ENCODE assay signal across 21 cellular contexts in the genomic region with DNA sequence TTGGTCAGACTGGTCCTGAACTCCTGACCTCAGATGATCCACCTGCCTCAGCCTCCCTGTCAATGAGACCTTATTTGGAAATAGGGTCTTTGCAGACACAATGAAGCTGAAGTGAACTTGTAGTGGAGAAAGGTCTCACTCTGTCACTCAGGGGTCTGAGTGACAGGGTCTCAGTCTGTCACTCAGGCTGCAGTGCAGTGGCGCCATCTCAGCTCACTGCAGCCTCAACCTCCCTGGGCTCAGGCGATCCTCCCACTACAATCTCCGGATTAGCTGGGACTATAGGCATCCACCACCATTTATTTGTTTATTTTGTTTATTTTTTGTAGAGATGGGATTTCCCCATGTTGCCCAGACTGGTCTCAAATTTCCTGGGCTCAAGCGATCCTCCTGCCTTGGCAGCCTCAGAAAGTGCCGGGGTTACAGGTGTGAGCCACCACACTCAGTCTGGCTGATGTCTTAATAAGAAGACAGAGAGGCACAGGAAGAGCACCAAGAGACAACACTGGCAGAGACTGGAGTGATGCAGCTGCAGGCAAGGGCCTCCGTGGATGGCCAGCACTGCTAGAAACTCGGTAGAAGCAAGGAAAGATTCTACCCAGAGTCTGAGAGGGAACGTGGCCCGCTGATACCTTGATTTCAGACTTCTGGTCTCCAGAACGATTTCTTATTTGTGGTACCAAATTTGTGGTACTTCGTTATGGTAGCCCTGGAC. TPM values are rescaled to one million over a fixed set of nuclear protein-coding genes. Genes with fewer than 3 reads are reported as not detected.
DNase-seq lines count a peak whose midpoint lies in the region; ATAC-seq, FAIRE-seq and TF ChIP-seq lines count a peak whose summit lies in the region.
"Had no signal": no experiment of that assay in that cellular context is flagged by ENCODE, and none has a peak within 500 bp of the region (broad histone marks: within the 10 kb centered on the region; RNA-seq: fewer than 3 reads in every experiment).

No MANE protein-coding gene starts in this region.

- H3K79me2 ChIP-seq in PC-9 (ENCODE audit: low read depth), result no peaks in the 10 kb centered on the region

- H3K36me3 Mint-ChIP-seq in Caco-2 (ENCODE audit: insufficient read depth, unreplicated experiment) (no peaks in the 10 kb centered on the region), CD14-positive monocyte (no peaks in the 10 kb centered on the region)

- no peaks in the 10 kb centered on the region for H3K9me2 ChIP-seq in PC-9 (ENCODE audit: insufficient read depth)

- BruUV-seq in Caco-2 (replicated peaks; lab: Mats Ljungman, UMichigan), result no TSS peak
- BruUV-seq in PC-9 (replicated peaks; lab: Mats Ljungman, UMichigan), result no TSS peak

- ATAC-seq in A549, result peak; percentile 19 to 48; a peak in 4 of 6 replicates
- ATAC-seq in GM21447 (IDR thresholded peaks at IDR 0.05; ENCODE audit: unreplicated experiment), result no peak

- no peak overlapping the region for H3K27ac ChIP-seq in A549
- H3K27ac ChIP-seq in PC-9, result no peak overlapping the region
- H3K27ac ChIP-seq: C4-2B, SJSA1 had no signal

- DNase-seq in A549 (ENCODE audit: low read depth in 1 of 2, low spot score in 1 of 2), result no peak
- no peak for DNase-seq in Caco-2
- no peak for DNase-seq in PC-9
- DNase-seq in iris pigment epithelial cell (ENCODE audit: low read depth), result peak; percentile 11
- DNase-seq in NCI-H146 (lab: John Stamatoyannopoulos, UW), result no peak
- no peak for DNase-seq in CD14-positive monocyte (ENCODE audit: low spot score)
- DNase-seq: DMS153, GOT3, MV-4-11, NCI-H1105, NCI-H2029, NCI-H446 treated with DMSO at 0.1 percent for 48 hours, NCI-H526 treated with DMSO at 0.1 percent for 48 hours, OCI-M1, Right ventricle myocardium superior, T-helper 2 cell had no signal

- no peaks in the 10 kb centered on the region for H4K20me1 ChIP-seq in PC-9 (ENCODE audit: insufficient read depth)

- H3K27me3 Mint-ChIP-seq in Caco-2 (ENCODE audit: insufficient read depth, unreplicated experiment) (no peaks in the 10 kb centered on the region), CD14-positive monocyte (ENCODE audit: low read depth in 3 of 3) (peaks cover 0 to 6% (median 4%) of the 10 kb centered on the region in 3 donors)

- H3K36me3 ChIP-seq in Caco-2 (ENCODE audit: control insufficient read depth, insufficient read depth, low read length) (no peaks in the 10 kb centered on the region), PC-9 (ENCODE audit: low read depth) (no peaks in the 10 kb centered on the region)
- H3K36me3 ChIP-seq: HAP-1, SJSA1 had no signal

- H3K4me3 Mint-ChIP-seq in Caco-2 (ENCODE audit: unreplicated experiment) (no peak overlapping the region), CD14-positive monocyte (no peak overlapping the region)
- H3K4me3 Mint-ChIP-seq: B cell had no signal

- peaks cover 14% of the 10 kb centered on the region for H3K4me1 Mint-ChIP-seq in Caco-2 (ENCODE audit: low read depth, unreplicated experiment)
- H3K4me1 Mint-ChIP-seq in CD14-positive monocyte, result no peaks in the 10 kb centered on the region
- H3K4me1 Mint-ChIP-seq: B cell had no signal

- CTCF ChIA-PET in A549 (lab: Yijun Ruan, JAX) (interaction anchor here (1.3 to 2.3 kb wide), 2 partner anchors 16 to 30 kb away, joined by 3 to 9 read pairs; no protein-coding TSS in a partner anchor), Caco-2 (lab: Charles Lee) (no interaction called here), PC-9 (lab: Charles Lee) (interaction anchor here (0.7 kb wide), 1 partner anchor 737 kb away, joined by 3 read pairs; no protein-coding TSS in a partner anchor)

- no peak for FAIRE-seq in A549 (lab: Jason Lieb, UNC)

- TF ChIP-seq CTCF in A549 (IDR thresholded peaks at IDR 0.05) (no peak), Caco-2 (IDR thresholded peaks at IDR 0.05; ENCODE audit: insufficient read depth in 1 of 2, low read depth in 1 of 2, low read length in 1 of 2, severe bottlenecking in 1 of 2, unreplicated experiment in 1 of 2) (no peak), PC-9 (conservative IDR thresholded peaks at IDR 0.05) (no peak), CD14-positive monocyte (IDR thresholded peaks at IDR 0.05) (no peak)

- no peaks in the 10 kb centered on the region for H3K9me3 Mint-ChIP-seq in Caco-2 (ENCODE audit: unreplicated experiment)
- peaks cover 0 to 5% (median 0%) of the 10 kb centered on the region in 7 donors for H3K9me3 Mint-ChIP-seq in CD14-positive monocyte

- no peaks in the 10 kb centered on the region for H3K9me3 ChIP-seq in A549
- H3K9me3 ChIP-seq in Caco-2, result no peaks in the 10 kb centered on the region
- no peaks in the 10 kb centered on the region for H3K9me3 ChIP-seq in PC-9 (ENCODE audit: insufficient read depth, low read depth)
- H3K9me3 ChIP-seq: HAP-1, SJSA1 had no signal

- WGBS in A549 (ENCODE audit: missing lambda C conversion rate), result 48% methylated on average over 11 of the region's 11 CpGs

- intact Hi-C loops in Caco-2 (cut with micrococcal nuclease; ENCODE audit: unreplicated experiment), result no loop called here
- intact Hi-C loops in PC-9 (cut with micrococcal nuclease; ENCODE audit: unreplicated experiment), result loop anchor here (1.0 kb wide), 1 partner anchor 47 kb away; no protein-coding TSS in a partner anchor
- intact Hi-C loops in CD14-positive monocyte (cut with micrococcal nuclease), result no loop called here

- POLR2A ChIA-PET in A549 (lab: Yijun Ruan, JAX), result no interaction called here
- POLR2A ChIA-PET in Caco-2 (lab: Charles Lee), result no interaction called here
- POLR2A ChIA-PET in PC-9 (lab: Charles Lee; ENCODE audit: unreplicated experiment), result no interaction called here

- no peaks in the 10 kb centered on the region for H3K27me3 ChIP-seq in Caco-2 (replicated peaks; ENCODE audit: control insufficient read depth, insufficient read depth, low read length)
- no peaks in the 10 kb centered on the region for H3K27me3 ChIP-seq in PC-9 (ENCODE audit: insufficient read depth, low read depth)
- H3K27me3 ChIP-seq: SJSA1 had no signal

- H2AFZ ChIP-seq in PC-9, result peak overlapping the region; percentile 56; the same call in 1 of the 2 replicates

- no peak for TF ChIP-seq EP300 in A549 (IDR thresholded peaks at IDR 0.05)

- no peak for TF ChIP-seq RAD21 in A549 (conservative IDR thresholded peaks at IDR 0.05 in 1 of 2, IDR thresholded peaks at IDR 0.05 in 1 of 2)

- H3K27ac Mint-ChIP-seq in Caco-2 (ENCODE audit: unreplicated experiment), result peak overlapping the region; percentile 35
- no peak overlapping the region for H3K27ac Mint-ChIP-seq in CD14-positive monocyte
- H3K27ac Mint-ChIP-seq: B cell had no signal

- H3K4me3 ChIP-seq in A549, result no peak overlapping the region
- H3K4me3 ChIP-seq in Caco-2 (ENCODE audit: low read depth, low read length), result no peak overlapping the region
- no peak overlapping the region for H3K4me3 ChIP-seq in PC-9
- H3K4me3 ChIP-seq: HAP-1, SJSA1 had no signal

- H3K4me1 ChIP-seq in A549 (peaks cover 13% of the 10 kb centered on the region; the same call in 2 of the 3 replicates), Caco-2 (peaks cover 49% of the 10 kb centered on the region), PC-9 (replicated peaks; ENCODE audit: insufficient read depth) (0 out of 2 replicates have a peak, but pooled peaks cover 5% of the 10 kb centered on the region)
- H3K4me1 ChIP-seq: HAP-1, SJSA1 had no signal

- TF ChIP-seq POLR2A in A549 (IDR thresholded peaks at IDR 0.05; ENCODE audit: low read length), result no peak

- H3K4me2 ChIP-seq in A549, result no peak overlapping the region
- H3K4me2 ChIP-seq in PC-9, result no peak overlapping the region

- H3F3A ChIP-seq in PC-9 (ENCODE audit: insufficient read depth, low read depth), result peaks cover 10% of the 10 kb centered on the region

TF ChIP-seq in A549, 52 proteins besides CTCF, POLR2A, EP300 and RAD21 (continues in another document):
- TF ChIP-seq CEBPB (IDR thresholded peaks at IDR 0.05) (no peak), FOSL2 (IDR thresholded peaks at IDR 0.05) (no peak), FOSL2 (CRISPR knock-in tag; IDR thresholded peaks at IDR 0.05) (no peak), MYC (IDR thresholded peaks at IDR 0.05; ENCODE audit: borderline replicate concordance, low read length) (no peak), NR3C1 (IDR thresholded peaks at IDR 0.05) (no peak), HDAC2 (IDR thresholded peaks at IDR 0.05) (no peak), FOSB (CRISPR knock-in tag; IDR thresholded peaks at IDR 0.05) (no peak)
- TF ChIP-seq, protein P1, sequence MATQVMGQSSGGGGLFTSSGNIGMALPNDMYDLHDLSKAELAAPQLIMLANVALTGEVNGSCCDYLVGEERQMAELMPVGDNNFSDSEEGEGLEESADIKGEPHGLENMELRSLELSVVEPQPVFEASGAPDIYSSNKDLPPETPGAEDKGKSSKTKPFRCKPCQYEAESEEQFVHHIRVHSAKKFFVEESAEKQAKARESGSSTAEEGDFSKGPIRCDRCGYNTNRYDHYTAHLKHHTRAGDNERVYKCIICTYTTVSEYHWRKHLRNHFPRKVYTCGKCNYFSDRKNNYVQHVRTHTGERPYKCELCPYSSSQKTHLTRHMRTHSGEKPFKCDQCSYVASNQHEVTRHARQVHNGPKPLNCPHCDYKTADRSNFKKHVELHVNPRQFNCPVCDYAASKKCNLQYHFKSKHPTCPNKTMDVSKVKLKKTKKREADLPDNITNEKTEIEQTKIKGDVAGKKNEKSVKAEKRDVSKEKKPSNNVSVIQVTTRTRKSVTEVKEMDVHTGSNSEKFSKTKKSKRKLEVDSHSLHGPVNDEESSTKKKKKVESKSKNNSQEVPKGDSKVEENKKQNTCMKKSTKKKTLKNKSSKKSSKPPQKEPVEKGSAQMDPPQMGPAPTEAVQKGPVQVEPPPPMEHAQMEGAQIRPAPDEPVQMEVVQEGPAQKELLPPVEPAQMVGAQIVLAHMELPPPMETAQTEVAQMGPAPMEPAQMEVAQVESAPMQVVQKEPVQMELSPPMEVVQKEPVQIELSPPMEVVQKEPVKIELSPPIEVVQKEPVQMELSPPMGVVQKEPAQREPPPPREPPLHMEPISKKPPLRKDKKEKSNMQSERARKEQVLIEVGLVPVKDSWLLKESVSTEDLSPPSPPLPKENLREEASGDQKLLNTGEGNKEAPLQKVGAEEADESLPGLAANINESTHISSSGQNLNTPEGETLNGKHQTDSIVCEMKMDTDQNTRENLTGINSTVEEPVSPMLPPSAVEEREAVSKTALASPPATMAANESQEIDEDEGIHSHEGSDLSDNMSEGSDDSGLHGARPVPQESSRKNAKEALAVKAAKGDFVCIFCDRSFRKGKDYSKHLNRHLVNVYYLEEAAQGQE (IDR thresholded peaks at IDR 0.05), result no peak

RNA-seq across cellular contexts. Expression of a gene that starts 26.2 kb away (rescaled TPM):
- polyA plus RNA-seq in A549 (2011; rRNA removed), result 94.6 and 109 TPM in 2 replicates
- 58.4 and 73.0 TPM in 2 replicates for polyA plus RNA-seq in A549 (2012; cell fraction: cytosol; rRNA removed)
- 88.5 and 123 TPM in 2 replicates for polyA plus RNA-seq in A549 (2012; cell fraction: nucleus; rRNA removed)
- 54.2 to 57.0 TPM (median 56.2 TPM) in 3 replicates for polyA plus RNA-seq in A549 (2017; fragmentation: RNase III; extraction: RNeasy Plus Mini Kit Qiagen cat#74134 plus additional on column Dnase treatment)
- polyA minus RNA-seq in A549 (2011; rRNA and poly(A)+ RNA removed), result 132 and 135 TPM in 2 replicates
- 93.6 and 98.7 TPM in 2 replicates for total RNA-seq in Caco-2 (2022)
- total RNA-seq in PC-9 (2021), result 65.3 and 72.4 TPM in 2 replicates
- polyA plus RNA-seq in CD14-positive monocyte, result 10 to 100 TPM; 73.0 to 79.5 TPM
